In the genomic region with DNA sequence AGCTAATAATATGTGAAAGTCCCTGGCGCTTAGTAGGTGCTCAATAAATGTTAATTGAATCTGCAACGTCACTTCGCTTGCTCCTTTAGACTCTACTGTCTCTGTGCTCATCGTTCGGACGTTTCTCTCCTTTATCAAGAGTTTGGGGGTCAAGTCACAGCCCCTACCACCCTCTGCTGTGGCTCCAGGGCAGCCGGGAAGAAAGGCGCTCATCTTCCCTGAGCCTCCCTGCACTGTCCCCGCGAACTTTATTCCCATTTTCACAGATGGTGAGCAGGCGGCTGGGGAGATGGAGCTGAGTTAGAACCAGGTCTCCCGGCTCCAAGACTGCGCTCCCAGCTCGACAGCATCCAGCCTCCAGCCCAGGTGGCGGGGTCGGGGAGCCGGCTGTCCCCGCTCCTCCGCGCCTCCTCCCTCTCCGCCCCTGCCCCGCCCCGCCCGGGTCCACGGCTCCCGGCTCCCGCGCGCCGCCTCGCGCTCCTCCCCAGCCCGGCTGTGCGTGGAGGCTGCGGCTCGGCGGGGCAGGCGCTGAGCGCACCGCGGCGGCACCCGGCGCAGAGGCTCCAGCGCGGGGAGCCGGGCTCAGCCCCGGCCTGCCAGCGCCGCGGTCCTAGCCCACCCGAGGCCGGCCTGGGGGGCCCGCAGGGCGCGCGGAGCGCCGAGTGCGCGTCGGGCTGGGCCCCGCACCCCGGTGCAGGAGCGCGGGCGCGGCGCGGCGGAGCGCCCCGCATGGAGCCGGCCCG, we compare ENCODE assay signal across 9 cellular contexts. TPM values are rescaled to one million over a fixed set of nuclear protein-coding genes. Genes with fewer than 3 reads are reported as not detected.
DNase-seq lines count a peak whose midpoint lies in the region; ATAC-seq and TF ChIP-seq lines count a peak whose summit lies in the region.
"Had no signal": no experiment of that assay in that cellular context is flagged by ENCODE, and none has a peak within 500 bp of the region (broad histone marks: within the 10 kb centered on the region; RNA-seq: fewer than 3 reads in every experiment).

A gene (plus strand): TSS at position 487 of the 743 bp plus-strand sequence. CDS start 243 bp downstream, at position 730.

- H3K27ac Mint-ChIP-seq in neural crest cell (ENCODE audit: unreplicated experiment): no peak within 1 kb of the TSS

- H3K27me3 ChIP-seq in ectodermal cell (ENCODE audit: control insufficient read depth, insufficient read depth, low read length, poor library complexity, severe bottlenecking) (peaks cover 56% of the 10 kb centered on the region), spleen (replicated peaks in 1 of 7) (peaks cover 0 to 60% (median 18%) of the 10 kb centered on the region in 7 donors)

- H3K9me3 ChIP-seq in ectodermal cell (ENCODE audit: control insufficient read depth, low read length) (no peaks in the 10 kb centered on the region), spleen (no peaks in the 10 kb centered on the region)

- peaks cover 7% of the 10 kb centered on the region for H3K4me1 Mint-ChIP-seq in neural crest cell

- H3K36me3 ChIP-seq in ectodermal cell (ENCODE audit: control insufficient read depth, insufficient read depth, low read length): no peaks in the 10 kb centered on the region
- no peaks in the 10 kb centered on the region for H3K36me3 ChIP-seq in spleen

- peak within 1 kb of the TSS; percentile 69 for H3K4me3 Mint-ChIP-seq in neural crest cell

- H3K9me3 Mint-ChIP-seq in neural crest cell: no peaks in the 10 kb centered on the region

- H3K27me3 Mint-ChIP-seq in neural crest cell (ENCODE audit: low read depth): peaks cover 55% of the 10 kb centered on the region

- in situ Hi-C loops in ACHN (cut with HindIII; ENCODE audit: low pct_ligation_motif_present, low pct_unique_long_range_greater_than_20kb, low sequenced_read_pairs): no loop called here

- WGBS in ectodermal cell, 2 experiments: 3% methylated on average over 75 of the region's 75 CpGs
- WGBS in spleen, 5 donors: 2 to 15% (median 5%) methylated on average over 20 to 75 of the region's 75 CpGs

- H3K27ac ChIP-seq in ectodermal cell (ENCODE audit: insufficient read depth, low read depth, low read length, poor library complexity, severe bottlenecking) (no peak within 1 kb of the TSS), spleen (no peak within 1 kb of the TSS)

- peaks cover 3% of the 10 kb centered on the region for H3K36me3 Mint-ChIP-seq in neural crest cell (ENCODE audit: low read depth)

- intact Hi-C loops in spleen (cut with DNase I; ENCODE audit: low total_unique reads) (no loop called here), sciatic nerve (cut with DNase I) (no loop called here)

- H3K4me1 ChIP-seq in ectodermal cell (ENCODE audit: control insufficient read depth, insufficient read depth, low read length) (no peaks in the 10 kb centered on the region), spleen (peaks cover 0 to 14% (median 3%) of the 10 kb centered on the region in 6 donors)

- DNase-seq in ACHN (peak; percentile 13), HuH-7.5 (ENCODE audit: low spot score) (peak; percentile 65), neural crest cell (ENCODE audit: low read depth, low spot score) (no peak), spleen (no peak), KG1 (lab: John Stamatoyannopoulos, UW) (no peak), SK-N-DZ (ENCODE audit: low spot score) (no peak), sciatic nerve (ENCODE audit: low spot score) (no peak)
- DNase-seq: kidney glomerular epithelial cell had no signal

- TF ChIP-seq CTCF in neural crest cell (conservative IDR thresholded peaks at IDR 0.05): no peak
- no peak for TF ChIP-seq CTCF in spleen (IDR thresholded peaks at IDR 0.05 in 8 of 11, conservative IDR thresholded peaks at IDR 0.05 in 3 of 11)

- no peak for TF ChIP-seq POLR2A in spleen (IDR thresholded peaks at IDR 0.05)

- H3K4me3 ChIP-seq in ectodermal cell (ENCODE audit: insufficient read depth, low read depth, low read length): peak within 1 kb of the TSS; percentile 31
- peak within 1 kb of the TSS in 2 of 8 donors; percentile 8 to 47 for H3K4me3 ChIP-seq in spleen

- no peak for ATAC-seq in sciatic nerve

RNA-seq across cellular contexts. Expression of the gene that starts here (rescaled TPM):
- 1.1 TPM for polyA plus RNA-seq in ectodermal cell (2013, experiment 1 of 4)
- 1.1 TPM for polyA plus RNA-seq in ectodermal cell (2013, experiment 2 of 4)
- 0.75 TPM for polyA plus RNA-seq in ectodermal cell (2013, experiment 3 of 4)
- polyA plus RNA-seq in ectodermal cell (2013, experiment 4 of 4): 1.5 TPM
- total RNA-seq in neural crest cell: 0.39 and 0.65 TPM in 2 replicates
- not detected for total RNA-seq in spleen
- polyA plus RNA-seq in spleen: under 1 TPM in 1 of 3 donors, not detected in 2; 0.11 TPM
- not detected in 2 replicates for polyA plus RNA-seq in SK-N-DZ (2014; cell fraction: cytosol; rRNA removed)
- polyA plus RNA-seq in SK-N-DZ (2014; cell fraction: nucleus; rRNA removed): not detected in 2 replicates
- total RNA-seq in sciatic nerve: not detected

Comparison
In these comparisons a context has a peak if more than half of its experiments do, and no peak if none do; other contexts are left out.
1. DNase-seq: peak in ACHN (single experiment) and HuH-7.5 (single experiment); none in neural crest cell (single experiment), spleen (single experiment), KG1 (single experiment), SK-N-DZ (single experiment) and sciatic nerve (single experiment).